8 cellular contexts compared by ENCODE assay signal in the genomic region with DNA sequence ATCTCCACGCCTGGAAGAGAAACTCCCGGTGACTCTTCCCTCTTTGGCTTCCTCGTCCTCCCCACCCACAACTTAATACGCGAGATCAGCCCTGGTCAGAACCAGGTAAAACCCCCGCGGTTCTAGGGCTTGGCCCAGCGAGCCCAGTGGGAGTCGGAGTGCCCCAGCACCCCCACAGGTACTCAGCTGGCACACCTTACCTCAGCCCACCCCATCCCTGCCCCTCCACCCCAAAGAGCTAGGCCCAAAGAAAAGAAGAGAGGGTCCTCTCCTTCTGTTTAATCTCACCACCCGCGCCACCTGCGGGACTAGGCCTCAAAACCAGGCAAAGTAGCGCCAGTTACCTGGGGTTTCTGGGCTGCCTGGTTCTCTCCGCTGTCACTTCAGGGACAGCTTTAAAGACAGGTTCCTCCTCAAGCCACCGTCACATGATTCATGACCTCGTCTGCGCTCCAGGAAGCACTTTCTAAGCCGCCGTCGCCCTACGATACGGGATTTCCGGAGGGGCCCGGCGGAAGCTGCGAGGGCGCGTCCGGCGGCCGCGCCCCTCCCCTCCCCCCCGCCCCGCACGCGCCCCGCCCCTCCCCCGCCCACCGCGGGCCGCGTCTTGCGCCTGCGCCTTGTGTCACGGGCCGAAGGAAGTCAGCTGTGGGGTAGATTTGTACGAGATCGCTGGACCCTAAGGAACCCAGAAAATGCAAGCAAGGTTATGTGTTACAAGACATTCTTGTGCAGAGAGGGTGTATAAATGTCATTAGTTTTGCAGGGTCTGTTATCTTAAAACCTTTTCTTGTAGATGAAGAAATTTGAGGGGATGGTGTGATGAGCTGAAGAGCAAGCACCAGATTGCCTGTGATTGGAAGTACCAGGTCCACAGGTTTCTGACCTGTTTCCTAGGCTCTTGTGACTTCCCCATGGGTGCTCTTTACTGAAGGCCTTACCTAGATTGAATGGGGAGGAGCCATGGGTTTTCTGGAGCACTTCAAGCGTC. TPM values are rescaled to one million over a fixed set of nuclear protein-coding genes. Genes with fewer than 3 reads are reported as not detected.
A peak's percentile ranks its signal among the peaks of the same experiment; 100 is the strongest.
DNase-seq lines count a peak whose midpoint lies in the region; ATAC-seq and TF ChIP-seq lines count a peak whose summit lies in the region.

A gene with protein sequence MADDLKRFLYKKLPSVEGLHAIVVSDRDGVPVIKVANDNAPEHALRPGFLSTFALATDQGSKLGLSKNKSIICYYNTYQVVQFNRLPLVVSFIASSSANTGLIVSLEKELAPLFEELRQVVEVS (minus strand): TSS at position 437 of the 991 bp plus-strand sequence. CDS start 464 bp downstream, outside the sequence.

- H3K9me3 ChIP-seq in esophagus (ENCODE audit: control insufficient read depth in 2 of 2, insufficient read depth in 1 of 2, low read depth in 1 of 2, low read length in 1 of 2) (no peaks in the 10 kb centered on the region), mucosa of rectum (ENCODE audit: control insufficient read depth in 2 of 2, low read length in 2 of 2) (no peaks in the 10 kb centered on the region)

- WGBS in esophagus, 2 donors = 2 to 3% methylated on average over 41 to 48 of the region's 49 CpGs

- H3K36me3 ChIP-seq in esophagus (ENCODE audit: control insufficient read depth in 2 of 2, insufficient read depth in 2 of 2, low read length in 1 of 2) = no peaks in the 10 kb centered on the region
- peaks cover 2% of the 10 kb centered on the region in 2 donors for H3K36me3 ChIP-seq in mucosa of rectum (ENCODE audit: control insufficient read depth in 2 of 2, insufficient read depth in 2 of 2, low read length in 2 of 2)

- H3K9me3 Mint-ChIP-seq in activated T-cell treated with anti-CD3 and anti-CD28 coated beads, Interleukin-2, amount 50 U/mL, for 24 hours = no peaks in the 10 kb centered on the region

- no peaks in the 10 kb centered on the region for H3K27me3 Mint-ChIP-seq in activated T-cell treated with anti-CD3 and anti-CD28 coated beads, Interleukin-2, amount 50 U/mL, for 24 hours

- H3K36me3 Mint-ChIP-seq in activated T-cell treated with anti-CD3 and anti-CD28 coated beads, Interleukin-2, amount 50 U/mL, for 24 hours (ENCODE audit: low read depth) = peaks cover 44% of the 10 kb centered on the region

- H3K27ac ChIP-seq in esophagus (ENCODE audit: low read depth in 2 of 2, low read length in 1 of 2) (peak within 1 kb of the TSS; percentile 92 to 96), mucosa of rectum (ENCODE audit: low read depth in 2 of 2, low read length in 2 of 2) (peak within 1 kb of the TSS; percentile 87 to 93)

- peak within 1 kb of the TSS; percentile 97 for H3K27ac Mint-ChIP-seq in activated T-cell treated with anti-CD3 and anti-CD28 coated beads, Interleukin-2, amount 50 U/mL, for 24 hours

- peak within 1 kb of the TSS; percentile 90 to 96 for H3K9ac ChIP-seq in mucosa of rectum (ENCODE audit: low read depth in 1 of 2, low read length in 2 of 2)

- DNase-seq in DMS153 treated with DMSO at 0.1 percent for 48 hours (lab: John Stamatoyannopoulos, UW; ENCODE audit: unreplicated experiment) (peak; percentile 73), KG1 (lab: John Stamatoyannopoulos, UW) (peak; percentile 69)
- DNase-seq in activated T-cell treated with anti-CD3 and anti-CD28 coated beads, Interleukin-2, amount 50 U/mL, for 24 hours = peak; percentile 91
- DNase-seq in stimulated activated CD8-positive, alpha-beta memory T cell treated with anti-CD3 and anti-CD28 coated beads, Interleukin-4, amount 100 ng/mL, for 4 hours (ENCODE audit: low read depth in 2 of 2, low spot score in 1 of 2) = peak; percentile 69 to 80

- peak; percentile 100 for ATAC-seq in GM21723 (IDR thresholded peaks at IDR 0.05; ENCODE audit: unreplicated experiment)

- H3K4me3 ChIP-seq in esophagus (ENCODE audit: low read depth in 1 of 2, low read length in 2 of 2) (peak within 1 kb of the TSS; percentile 83 to 97), mucosa of rectum (ENCODE audit: low read length in 2 of 2) (peak within 1 kb of the TSS; percentile 87 to 97)

- H3K27me3 ChIP-seq in esophagus (ENCODE audit: control insufficient read depth in 1 of 2, insufficient read depth in 2 of 2, low read length in 2 of 2) (no peaks in the 10 kb centered on the region), mucosa of rectum (ENCODE audit: control insufficient read depth in 2 of 2, insufficient read depth in 2 of 2, low read length in 2 of 2) (no peaks in the 10 kb centered on the region)

- H3K4me1 ChIP-seq in esophagus (ENCODE audit: control insufficient read depth in 2 of 2, insufficient read depth in 2 of 2, low read length in 1 of 2) = no peaks in the 10 kb centered on the region
- H3K4me1 ChIP-seq in mucosa of rectum (ENCODE audit: control insufficient read depth in 2 of 2, insufficient read depth in 2 of 2, low read length in 2 of 2) = peaks cover 10% of the 10 kb centered on the region in 2 donors

- peak within 1 kb of the TSS; percentile 97 for H3K4me3 Mint-ChIP-seq in activated T-cell treated with anti-CD3 and anti-CD28 coated beads, Interleukin-2, amount 50 U/mL, for 24 hours

- peaks cover 42% of the 10 kb centered on the region for H3K4me1 Mint-ChIP-seq in activated T-cell treated with anti-CD3 and anti-CD28 coated beads, Interleukin-2, amount 50 U/mL, for 24 hours (ENCODE audit: low read depth)

TF ChIP-seq in PFSK-1, 5 proteins besides CTCF, POLR2A, EP300 and RAD21:
- TF ChIP-seq POLR2AphosphoS5 (IDR thresholded peaks at IDR 0.05; ENCODE audit: low read depth, low read length) (peak; percentile 74; the same call in 1 of the 2 replicates), FOXP2 (optimal IDR thresholded peaks at IDR 0.05; ENCODE audit: borderline replicate concordance, extremely low read depth, extremely low read length, insufficient read depth) (no peak), TAF1 (IDR thresholded peaks at IDR 0.05; ENCODE audit: borderline replicate concordance, insufficient read depth, low read length) (no peak), SIN3A (IDR thresholded peaks at IDR 0.05; ENCODE audit: borderline replicate concordance, insufficient read depth, low read length) (peak; percentile 61; the same call in 1 of the 2 replicates)
- TF ChIP-seq, protein P1, sequence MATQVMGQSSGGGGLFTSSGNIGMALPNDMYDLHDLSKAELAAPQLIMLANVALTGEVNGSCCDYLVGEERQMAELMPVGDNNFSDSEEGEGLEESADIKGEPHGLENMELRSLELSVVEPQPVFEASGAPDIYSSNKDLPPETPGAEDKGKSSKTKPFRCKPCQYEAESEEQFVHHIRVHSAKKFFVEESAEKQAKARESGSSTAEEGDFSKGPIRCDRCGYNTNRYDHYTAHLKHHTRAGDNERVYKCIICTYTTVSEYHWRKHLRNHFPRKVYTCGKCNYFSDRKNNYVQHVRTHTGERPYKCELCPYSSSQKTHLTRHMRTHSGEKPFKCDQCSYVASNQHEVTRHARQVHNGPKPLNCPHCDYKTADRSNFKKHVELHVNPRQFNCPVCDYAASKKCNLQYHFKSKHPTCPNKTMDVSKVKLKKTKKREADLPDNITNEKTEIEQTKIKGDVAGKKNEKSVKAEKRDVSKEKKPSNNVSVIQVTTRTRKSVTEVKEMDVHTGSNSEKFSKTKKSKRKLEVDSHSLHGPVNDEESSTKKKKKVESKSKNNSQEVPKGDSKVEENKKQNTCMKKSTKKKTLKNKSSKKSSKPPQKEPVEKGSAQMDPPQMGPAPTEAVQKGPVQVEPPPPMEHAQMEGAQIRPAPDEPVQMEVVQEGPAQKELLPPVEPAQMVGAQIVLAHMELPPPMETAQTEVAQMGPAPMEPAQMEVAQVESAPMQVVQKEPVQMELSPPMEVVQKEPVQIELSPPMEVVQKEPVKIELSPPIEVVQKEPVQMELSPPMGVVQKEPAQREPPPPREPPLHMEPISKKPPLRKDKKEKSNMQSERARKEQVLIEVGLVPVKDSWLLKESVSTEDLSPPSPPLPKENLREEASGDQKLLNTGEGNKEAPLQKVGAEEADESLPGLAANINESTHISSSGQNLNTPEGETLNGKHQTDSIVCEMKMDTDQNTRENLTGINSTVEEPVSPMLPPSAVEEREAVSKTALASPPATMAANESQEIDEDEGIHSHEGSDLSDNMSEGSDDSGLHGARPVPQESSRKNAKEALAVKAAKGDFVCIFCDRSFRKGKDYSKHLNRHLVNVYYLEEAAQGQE (IDR thresholded peaks at IDR 0.05; ENCODE audit: insufficient read depth in 1 of 2, low read depth in 2 of 2, low read length in 2 of 2) = no peak

RNA-seq across cellular contexts. Expression of the gene that starts here (rescaled TPM):
- 9.9 TPM for polyA plus RNA-seq in PFSK-1 (2012; ENCODE audit: insufficient read length, low read depth)
- polyA plus RNA-seq in esophagus = 10 to 100 TPM; 49.4 to 76.2 TPM

Comparison
In these comparisons a context has a peak if more than half of its experiments do, and no peak if none do; other contexts are left out.
1. Peak in every context shown above with its lines: DNase-seq, ATAC-seq, H3K4me3 ChIP-seq and H3K27ac ChIP-seq.